In genomic region chr17:79033741-79034501, GRCh38 we compare ENCODE assay signal across 10 cellular contexts. TPM values are rescaled to one million over a fixed set of nuclear protein-coding genes. Genes with fewer than 3 reads are reported as not detected.
A peak's percentile ranks its signal among the peaks of the same experiment; 100 is the strongest.
DNase-seq lines count a peak whose midpoint lies in the region; ATAC-seq and TF ChIP-seq lines count a peak whose summit lies in the region.
"Had no signal": no experiment of that assay in that cellular context is flagged by ENCODE, and none has a peak within 500 bp of the region (broad histone marks: within the 10 kb centered on the region; RNA-seq: fewer than 3 reads in every experiment).

No MANE protein-coding gene starts in this region.

- ATAC-seq in Right ventricle myocardium inferior (peak; percentile 68), aorta (ENCODE audit: low FRiP score) (peak; percentile 39), GM19395 (IDR thresholded peaks at IDR 0.05; ENCODE audit: unreplicated experiment) (no peak)

- H3K9me3 ChIP-seq in muscle layer of duodenum (ENCODE audit: control insufficient read depth in 1 of 2, low read length in 2 of 2) (no peaks in the 10 kb centered on the region), aorta (ENCODE audit: control insufficient read depth, low read length) (no peaks in the 10 kb centered on the region)

- peaks cover 7 to 22% of the 10 kb centered on the region in 2 donors for H3K4me1 ChIP-seq in muscle layer of duodenum (ENCODE audit: control insufficient read depth in 1 of 2, insufficient read depth in 2 of 2, low read length in 2 of 2)
- H3K4me1 ChIP-seq in aorta (ENCODE audit: control insufficient read depth in 1 of 2, insufficient read depth in 2 of 2, low read length in 2 of 2): peaks cover 1 to 2% of the 10 kb centered on the region in 2 donors

- peaks cover 0 to 1% of the 10 kb centered on the region in 2 donors for H3K36me3 ChIP-seq in muscle layer of duodenum (ENCODE audit: control insufficient read depth in 1 of 2, insufficient read depth in 2 of 2, low read length in 2 of 2)
- H3K36me3 ChIP-seq in aorta (ENCODE audit: control insufficient read depth in 1 of 2, insufficient read depth in 2 of 2, low read length in 1 of 2): no peaks in the 10 kb centered on the region

- no peak overlapping the region for H3K4me3 ChIP-seq in epithelial cell of esophagus (ENCODE audit: low read length)
- no peak overlapping the region for H3K4me3 ChIP-seq in muscle layer of duodenum (ENCODE audit: low read depth in 1 of 2, low read length in 2 of 2)
- H3K4me3 ChIP-seq in aorta (ENCODE audit: low read length in 2 of 2): no peak overlapping the region

- H3K27ac ChIP-seq in muscle layer of duodenum (ENCODE audit: low read length) (peak overlapping the region; percentile 23), aorta (ENCODE audit: low read depth in 1 of 2, low read length in 2 of 2) (peak overlapping the region; percentile 0 to 10)

- intact Hi-C loops in Right ventricle myocardium inferior (cut with DNase I): no loop called here
- intact Hi-C loops in cardiac septum (cut with DNase I): no loop called here
- intact Hi-C loops in aorta (cut with DNase I): no loop called here

- peak; percentile 85 for DNase-seq in Right ventricle myocardium inferior (ENCODE audit: missing footprints)
- no peak for DNase-seq in cardiac septum (ENCODE audit: low spot score)
- DNase-seq in epithelial cell of esophagus (ENCODE audit: low read depth): peak; percentile 20
- peak in 1 of 2 donors; percentile 79 for DNase-seq in aorta
- no peak for DNase-seq in SW 1271 (lab: John Stamatoyannopoulos, UW)
- no peak for DNase-seq in stimulated activated CD4-positive, alpha-beta T cell treated with anti-CD3 and anti-CD28 coated beads, Interleukin-2, amount 100 ng/mL, for 24 hours
- DNase-seq: activated gamma-delta T cell; stimulated activated naive CD4-positive, alpha-beta T cell treated with Interleukin-2 at 50 U/mL for 16 hours had no signal

- TF ChIP-seq CTCF in epithelial cell of esophagus (IDR thresholded peaks at IDR 0.05; ENCODE audit: insufficient read depth, low read depth, low read length, missing control alignments): no peak

- 14 to 16% methylated on average over 28 of the region's 28 CpGs for WGBS in aorta, 2 donors

- H3K27me3 ChIP-seq in muscle layer of duodenum (ENCODE audit: low read depth, low read length) (no peaks in the 10 kb centered on the region), aorta (ENCODE audit: control insufficient read depth in 1 of 2, insufficient read depth in 2 of 2, low read length in 1 of 2) (no peaks in the 10 kb centered on the region)

RNA-seq across cellular contexts. Expression of gene C1QTNF1, which starts 10.0 kb away (rescaled TPM):
- total RNA-seq in Right ventricle myocardium inferior (240 TPM), cardiac septum (92.9 TPM), aorta (100 to 1,000 TPM; 157 to 439 TPM)
- polyA plus RNA-seq in aorta: 100 to 1,000 TPM in 1 of 2 donors, 10 to 100 TPM in 1; 98.8 to 361 TPM

RNA-seq across cellular contexts. Expression of gene CANT1, which starts 24.4 kb away (rescaled TPM):
- 31.1 TPM for total RNA-seq in Right ventricle myocardium inferior
- 25.2 TPM for total RNA-seq in cardiac septum
- 10 to 100 TPM; 37.5 to 45.5 TPM for total RNA-seq in aorta
- 10 to 100 TPM; 11.0 to 14.5 TPM for polyA plus RNA-seq in aorta

RNA-seq across cellular contexts. Expression of gene ENGASE, which starts 40.7 kb away (rescaled TPM):
- total RNA-seq in Right ventricle myocardium inferior (29.8 TPM), cardiac septum (39.4 TPM), aorta (10 to 100 TPM; 42.9 to 60.3 TPM)
- 10 to 100 TPM in 1 of 2 donors, 1 to 10 TPM in 1; 7.0 to 60.5 TPM for polyA plus RNA-seq in aorta

RNA-seq across cellular contexts. Expression of gene LGALS3BP, which starts 54.2 kb away (rescaled TPM):
- total RNA-seq in Right ventricle myocardium inferior: 611 TPM
- 312 TPM for total RNA-seq in cardiac septum
- total RNA-seq in aorta: 100 to 1,000 TPM; 110 to 156 TPM
- polyA plus RNA-seq in aorta: 100 to 1,000 TPM in 1 of 2 donors, 10 to 100 TPM in 1; 70.7 to 174 TPM

Comparison
In these comparisons a context has a peak if more than half of its experiments do, and no peak if none do; other contexts are left out.
1. DNase-seq: peak in Right ventricle myocardium inferior (single experiment) and epithelial cell of esophagus (single experiment); none in cardiac septum (single experiment), SW 1271 (0 of 2) and stimulated activated CD4-positive, alpha-beta T cell treated with anti-CD3 and anti-CD28 coated beads, Interleukin-2, amount 100 ng/mL, for 24 hours (0 of 2).